8 cellular contexts compared by ENCODE assay signal in genomic region chr5:180799194-180799593, GRCh38. TPM values are rescaled to one million over a fixed set of nuclear protein-coding genes. Genes with fewer than 3 reads are reported as not detected.
DNase-seq lines count a peak whose midpoint lies in the region; ATAC-seq and TF ChIP-seq lines count a peak whose summit lies in the region.

No MANE protein-coding gene starts in this region.

- H3K36me3 Mint-ChIP-seq in chondrocyte (ENCODE audit: low read depth), result peaks cover 6% of the 10 kb centered on the region
- H3K36me3 Mint-ChIP-seq in neural crest cell (ENCODE audit: low read depth), result peaks cover 3% of the 10 kb centered on the region

- H3K27me3 Mint-ChIP-seq in chondrocyte (ENCODE audit: low read depth), result no peaks in the 10 kb centered on the region
- H3K27me3 Mint-ChIP-seq in neural crest cell (ENCODE audit: low read depth), result no peaks in the 10 kb centered on the region

- no peak for TF ChIP-seq POLR2A in NB4 (IDR thresholded peaks at IDR 0.05; ENCODE audit: extremely low read depth, insufficient read length)

- no peak for ATAC-seq in HG02970 (IDR thresholded peaks at IDR 0.05; ENCODE audit: low FRiP score, unreplicated experiment)

- H3K27ac Mint-ChIP-seq in chondrocyte (ENCODE audit: unreplicated experiment) (peak overlapping the region; percentile 96), neural crest cell (ENCODE audit: unreplicated experiment) (peak overlapping the region; percentile 84)

- H3K4me3 ChIP-seq in NB4 (ENCODE audit: low read depth, low read length), result no peak overlapping the region

- no peaks in the 10 kb centered on the region for H3K9me3 Mint-ChIP-seq in chondrocyte (ENCODE audit: low read depth)
- H3K9me3 Mint-ChIP-seq in neural crest cell, result no peaks in the 10 kb centered on the region

- DNase-seq in DMS53 treated with DMSO at 0.1 percent for 48 hours (lab: John Stamatoyannopoulos, UW; ENCODE audit: unreplicated experiment) (peak; percentile 44), NB4 (ENCODE audit: low read depth) (no peak), chondrocyte (ENCODE audit: low spot score) (no peak), neural crest cell (ENCODE audit: low read depth, low spot score) (no peak), KG1 (lab: John Stamatoyannopoulos, UW) (no peak), superior temporal gyrus (ENCODE audit: extremely low spot score) (no peak), inferior parietal cortex (ENCODE audit: extremely low spot score) (no peak)

- H3K4me3 Mint-ChIP-seq in chondrocyte (ENCODE audit: unreplicated experiment), result peak overlapping the region; percentile 23
- H3K4me3 Mint-ChIP-seq in neural crest cell, result no peak overlapping the region

- TF ChIP-seq CTCF in NB4 (IDR thresholded peaks at IDR 0.05; ENCODE audit: low read depth, low read length) (peak; percentile 1), chondrocyte (IDR thresholded peaks at IDR 0.05) (peak; percentile 54), neural crest cell (conservative IDR thresholded peaks at IDR 0.05) (no peak)

- H3K4me1 Mint-ChIP-seq in chondrocyte (ENCODE audit: low read depth), result peaks cover 72% of the 10 kb centered on the region
- peaks cover 45% of the 10 kb centered on the region for H3K4me1 Mint-ChIP-seq in neural crest cell

RNA-seq across cellular contexts. Expression of gene MGAT1, which starts 3.4 kb away (rescaled TPM):
- 119 to 136 TPM (median 123 TPM) in 3 replicates for total RNA-seq in chondrocyte
- 57.0 and 57.1 TPM in 2 replicates for total RNA-seq in neural crest cell

RNA-seq across cellular contexts. Expression of gene OR2Y1, which starts 59.3 kb away (rescaled TPM):
- total RNA-seq in chondrocyte (not detected in 3 replicates), neural crest cell (not detected in 2 replicates)
